8 cellular contexts compared by ENCODE assay signal in the genomic region with DNA sequence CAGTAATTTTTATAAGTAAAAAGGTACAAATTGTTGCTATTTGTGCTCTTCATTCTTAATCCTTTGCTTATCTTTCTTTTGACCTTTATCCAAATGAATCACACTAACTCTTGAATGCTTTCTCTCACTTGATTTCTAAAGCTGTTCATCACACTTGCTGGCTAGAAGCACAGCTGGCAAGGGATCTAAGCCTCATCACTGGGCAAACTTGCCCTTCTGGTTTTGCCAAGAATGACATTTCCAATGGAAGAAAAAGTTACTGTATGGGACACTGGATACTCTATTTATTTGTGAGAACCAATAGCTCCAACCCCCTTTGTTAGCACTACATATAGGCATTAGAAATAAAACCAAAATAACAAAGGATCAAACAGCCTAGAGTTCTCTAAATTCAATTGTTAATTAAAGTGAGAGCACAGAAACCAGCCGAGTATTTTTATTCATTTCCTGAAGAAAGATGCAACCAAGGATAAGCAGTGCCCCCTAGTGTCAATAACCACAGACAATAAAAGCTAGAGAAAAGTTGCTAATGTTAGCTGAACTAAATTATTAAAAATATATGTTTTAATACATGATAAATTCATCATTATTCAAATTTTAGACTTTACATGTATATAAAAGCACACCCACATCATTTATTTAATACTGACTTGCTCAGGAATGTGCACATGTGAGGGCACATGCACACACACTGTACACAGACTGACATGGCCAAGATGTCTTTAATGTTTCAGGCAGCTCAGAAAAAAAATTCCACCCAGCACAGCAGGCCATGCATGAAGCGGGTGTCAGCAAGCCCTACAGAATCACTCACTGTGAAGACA. TPM values are rescaled to one million over a fixed set of nuclear protein-coding genes. Genes with fewer than 3 reads are reported as not detected.
DNase-seq lines count a peak whose midpoint lies in the region; ATAC-seq and TF ChIP-seq lines count a peak whose summit lies in the region.

No MANE protein-coding gene starts in this region.

- H2AFZ ChIP-seq in DND-41 (ENCODE audit: low read depth, low read length): no peak overlapping the region

- H3K4me1 ChIP-seq in DND-41 (ENCODE audit: insufficient read depth, low read length): no peaks in the 10 kb centered on the region

- POLR2A ChIA-PET in HEK293T (lab: Yijun Ruan, JAX): interaction anchor here (0.6 to 1.9 kb wide), 5 partner anchors 181 to 218 kb away, joined by 4 to 9 read pairs (median 7); a partner anchor contains a TSS

- peak; percentile 65 for TF ChIP-seq CTCF in DND-41 (IDR thresholded peaks at IDR 0.05; ENCODE audit: borderline replicate concordance, extremely low read depth, low read length, poor library complexity, severe bottlenecking)

- H3K36me3 ChIP-seq in DND-41 (ENCODE audit: insufficient read depth, low read length): no peaks in the 10 kb centered on the region

- H3K9me3 ChIP-seq in DND-41 (ENCODE audit: insufficient read depth, low read length, severe bottlenecking): no peaks in the 10 kb centered on the region

- H3K79me2 ChIP-seq in DND-41 (ENCODE audit: insufficient read depth, low read length): no peaks in the 10 kb centered on the region

- H3K9ac ChIP-seq in DND-41 (ENCODE audit: low read depth, low read length): no peak overlapping the region

- DNase-seq in A172 (ENCODE audit: low spot score): peak; percentile 35
- DNase-seq in DND-41: peak; percentile 16
- DNase-seq in HEK293T (ENCODE audit: extremely low spot score): no peak
- DNase-seq in NCI-H2081 (lab: John Stamatoyannopoulos, UW): peak; percentile 49 to 57
- peak; percentile 28 for DNase-seq in amniotic stem cell (lab: John Stamatoyannopoulos, UW)
- DNase-seq in iPS-NIHi11 (ENCODE audit: low spot score): peak; percentile 23
- peak; percentile 45 for DNase-seq in stromal cell of bone marrow (ENCODE audit: low read depth)

- no peaks in the 10 kb centered on the region for H3K27me3 ChIP-seq in DND-41 (ENCODE audit: insufficient read depth, low read length, poor library complexity)

- no peak overlapping the region for H3K27ac ChIP-seq in DND-41 (ENCODE audit: low read length)

- no peaks in the 10 kb centered on the region for H4K20me1 ChIP-seq in DND-41 (ENCODE audit: insufficient read depth, low read length)

- ATAC-seq in DND-41 (ENCODE audit: insufficient read depth, low read depth) (peak; percentile 63; the same call in 2 of the 3 replicates), HG02970 (IDR thresholded peaks at IDR 0.05; ENCODE audit: low FRiP score, unreplicated experiment) (no peak)

- no peak overlapping the region for H3K4me2 ChIP-seq in DND-41 (ENCODE audit: insufficient read depth, low read length)

- H3K4me3 ChIP-seq in DND-41 (ENCODE audit: low read depth in 1 of 2, low read length in 2 of 2): no peak overlapping the region

- CTCF ChIA-PET in HEK293T (lab: Yijun Ruan, JAX): interaction anchor here (0.5 to 2.1 kb wide), 25 partner anchors 9 to 1872 kb away, joined by 3 to 13 read pairs (median 3); a partner anchor contains a TSS

TF ChIP-seq in HEK293T, 16 proteins besides CTCF, POLR2A, EP300 and RAD21:
- TF ChIP-seq SUZ12 (IDR thresholded peaks at IDR 0.05) (no peak), ZNF384 (IDR thresholded peaks at IDR 0.05) (peak; percentile 39; the same call in 1 of the 2 replicates)

RNA-seq across cellular contexts. Expression of a gene that starts 59.8 kb away (rescaled TPM):
- 0.36 and 0.53 TPM in 2 replicates for total RNA-seq in A172 (2014; rRNA removed; shearing (Covaris generic))
